Comparison of ENCODE assay signal across 1 cellular context in genomic region chr19:48070177-48070769, GRCh38.
TF ChIP-seq lines count a peak whose summit lies in the region.

No MANE protein-coding gene starts in this region.

TF ChIP-seq in HEK293, 187 proteins besides CTCF, POLR2A, EP300 and RAD21 (continued from another document):
- TF ChIP-seq, protein P1, sequence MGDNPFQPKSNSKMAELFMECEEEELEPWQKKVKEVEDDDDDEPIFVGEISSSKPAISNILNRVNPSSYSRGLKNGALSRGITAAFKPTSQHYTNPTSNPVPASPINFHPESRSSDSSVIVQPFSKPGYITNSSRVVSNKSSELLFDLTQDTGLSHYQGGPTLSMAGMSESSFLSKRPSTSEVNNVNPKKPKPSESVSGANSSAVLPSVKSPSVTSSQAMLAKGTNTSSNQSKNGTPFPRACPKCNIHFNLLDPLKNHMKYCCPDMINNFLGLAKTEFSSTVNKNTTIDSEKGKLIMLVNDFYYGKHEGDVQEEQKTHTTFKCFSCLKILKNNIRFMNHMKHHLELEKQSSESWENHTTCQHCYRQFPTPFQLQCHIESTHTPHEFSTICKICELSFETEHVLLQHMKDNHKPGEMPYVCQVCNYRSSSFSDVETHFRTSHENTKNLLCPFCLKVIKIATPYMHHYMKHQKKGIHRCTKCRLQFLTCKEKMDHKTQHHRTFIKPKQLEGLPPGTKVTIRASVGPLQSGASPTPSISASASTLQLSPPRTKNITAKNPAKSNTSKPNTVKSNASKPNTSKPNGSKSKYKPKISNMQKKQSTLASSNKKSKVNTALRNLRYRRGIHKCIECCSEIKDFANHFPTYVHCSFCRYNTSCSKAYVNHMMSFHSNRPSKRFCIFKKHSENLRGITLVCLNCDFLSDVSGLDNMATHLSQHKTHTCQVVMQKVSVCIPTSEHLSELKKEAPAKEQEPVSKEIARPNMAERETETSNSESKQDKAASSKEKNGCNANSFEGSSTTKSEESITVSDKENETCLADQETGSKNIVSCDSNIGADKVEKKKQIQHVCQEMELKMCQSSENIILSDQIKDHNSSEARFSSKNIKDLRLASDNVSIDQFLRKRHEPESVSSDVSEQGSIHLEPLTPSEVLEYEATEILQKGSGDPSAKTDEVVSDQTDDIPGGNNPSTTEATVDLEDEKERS (tag by site-specific recombination; IDR thresholded peaks at IDR 0.05) = 0 out of 2 replicates have a peak, but pooled peaks have one; percentile 67
